ENCODE assay signal across 24 cellular contexts in genomic region chr3:8932507-8932906, GRCh38.
"Had no signal": no experiment of that assay in that cellular context is flagged by ENCODE, and none has a peak within 500 bp of the region (broad histone marks: within the 10 kb centered on the region; RNA-seq: fewer than 3 reads in every experiment).

No MANE protein-coding gene starts in this region.

- H3K4me3 ChIP-seq: hepatocyte, left lung, lower lobe of right lung, ovary, right atrium auricular region, right lobe of liver, stomach, testis, thyroid gland, transverse colon, upper lobe of left lung, vagina had no signal

- H3K27me3 ChIP-seq: hepatocyte, left lung, ovary, right atrium auricular region, right lobe of liver, stomach, testis, thyroid gland, transverse colon, upper lobe of left lung, vagina had no signal

- H3K9me3 ChIP-seq: left lung, lower lobe of right lung, ovary, right atrium auricular region, right lobe of liver, stomach, testis, thyroid gland, transverse colon, upper lobe of left lung, vagina had no signal

- H3K4me1 ChIP-seq: left lung, lower lobe of right lung, thyroid gland, upper lobe of left lung, vagina had no signal

- DNase-seq: islet precursor cell; left cardiac atrium; left lung; lower lobe of right lung; mammary epithelial cell; mesenchymal stem cell; naive thymus-derived CD4-positive, alpha-beta T cell; ovary; right lobe of liver; stimulated activated CD4-positive, alpha-beta T cell treated with anti-CD3 and anti-CD28 coated beads, Interleukin-12 subunit alpha, Interleukin-12 subunit beta, amount 100 ng/mL, for 4 hours; stimulated activated CD4-positive, alpha-beta T cell treated with anti-CD3 and anti-CD28 coated beads, Interleukin-15, amount 100 ng/mL, for 24 hours; stimulated activated CD4-positive, alpha-beta T cell treated with anti-CD3 and anti-CD28 coated beads, Interleukin-2, amount 100 ng/mL, for 24 hours; stimulated activated CD4-positive, alpha-beta T cell treated with anti-CD3 and anti-CD28 coated beads, Interleukin-4, amount 100 ng/mL, for 1 hour; stimulated activated naive B cell treated with anti-CD40 and anti-IgM and Interleukin-4, amounts not matched to agents 10 μg/mL and 1 μg/mL and 100 μg/mL, for 72 hours; stimulated activated naive CD8-positive, alpha-beta T cell treated with anti-CD3 and anti-CD28 coated beads, Interleukin-15, Interleukin-2, amounts not matched to agents 100 U/mL and 50 U/mL, for 24 hours; stomach; testis; thyroid gland; transverse colon; upper lobe of left lung had no signal

- ATAC-seq: left cardiac atrium; left lung; lower lobe of right lung; naive thymus-derived CD4-positive, alpha-beta T cell; natural killer cell treated with Interleukin-12 subunit alpha and Interleukin-12 subunit beta and Interleukin-15 and Interleukin-18, amount 100 ng/mL, for 72 hours; right lobe of liver; stimulated activated naive B cell treated with anti-CD40 and anti-IgM and Interleukin-4, amounts not matched to agents 10 μg/mL and 1 μg/mL and 100 μg/mL, for 72 hours; stimulated activated naive CD8-positive, alpha-beta T cell treated with anti-CD3 and anti-CD28 coated beads, Interleukin-15, Interleukin-2, amounts not matched to agents 100 U/mL and 50 U/mL, for 24 hours had no signal

- H3K36me3 ChIP-seq: lower lobe of right lung, ovary, right atrium auricular region, right lobe of liver, thyroid gland, transverse colon, upper lobe of left lung, vagina had no signal
